9 cellular contexts compared by ENCODE assay signal in the genomic region with DNA sequence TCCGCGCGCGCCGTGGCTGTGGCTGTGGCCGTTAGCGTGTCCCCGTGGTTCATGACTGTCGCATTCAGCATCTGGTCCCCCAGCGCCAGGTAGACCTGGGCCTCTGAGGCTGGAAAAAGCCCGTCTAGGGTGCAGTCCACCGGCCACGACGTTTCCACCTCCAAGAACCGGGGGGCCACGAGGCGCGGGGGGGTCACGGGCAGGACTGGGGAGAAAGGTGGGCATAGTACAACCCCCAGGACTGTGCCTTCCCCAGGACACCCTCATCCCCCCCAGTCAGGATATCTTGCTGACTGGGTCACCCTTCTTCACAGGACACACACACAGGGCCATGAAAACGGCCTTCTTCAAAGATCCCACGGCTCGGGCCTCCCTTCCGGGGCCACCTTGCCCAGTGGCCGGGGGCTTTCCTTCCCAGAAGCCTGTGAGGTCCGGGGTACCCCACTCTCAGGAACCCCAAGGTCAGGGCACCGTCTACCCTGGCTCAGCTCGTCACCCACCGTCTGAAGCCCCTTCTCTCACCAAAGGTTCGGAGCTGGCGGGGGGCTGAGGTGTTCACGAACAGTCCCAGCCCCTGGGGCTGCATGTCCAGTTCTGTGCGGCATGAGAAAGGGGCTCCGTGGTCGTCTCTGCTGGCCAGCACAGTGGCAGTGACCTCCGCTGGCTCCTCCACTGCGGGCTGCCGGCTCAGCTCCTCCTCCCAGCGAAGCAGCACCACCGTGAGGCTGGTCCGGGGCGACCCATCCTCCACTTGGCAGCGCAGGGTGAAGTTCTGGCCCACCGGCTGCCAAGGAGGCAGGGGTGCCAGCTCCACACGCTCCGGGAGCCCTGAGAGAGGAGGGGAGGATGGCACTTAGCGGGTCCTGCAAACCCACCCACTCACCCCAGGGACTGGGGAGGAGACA. TPM values are rescaled to one million over a fixed set of nuclear protein-coding genes. Genes with fewer than 3 reads are reported as not detected.
DNase-seq lines count a peak whose midpoint lies in the region; ATAC-seq, FAIRE-seq and TF ChIP-seq lines count a peak whose summit lies in the region.
"Had no signal": no experiment of that assay in that cellular context is flagged by ENCODE, and none has a peak within 500 bp of the region (broad histone marks: within the 10 kb centered on the region; RNA-seq: fewer than 3 reads in every experiment).

No MANE protein-coding gene starts in this region.

- H3K9ac ChIP-seq in K562 (ENCODE audit: insufficient read depth in 1 of 2, low read depth in 2 of 2, low read length in 2 of 2) = peak overlapping the region; percentile 51 to 99
- no peak overlapping the region for H3K9ac ChIP-seq in iPS-20b (ENCODE audit: low read depth, low read length)

- intact Hi-C loops in K562 (cut with micrococcal nuclease) = loop anchor here (2.0 kb wide), 2 partner anchors 45 to 53 kb away; partner anchors contain the start of gene TYK2

- ATAC-seq in K562 = no peak
- no peak for ATAC-seq in stimulated activated memory B cell treated with anti-CD40 and anti-IgM and Interleukin-4, amounts not matched to agents 10 μg/mL and 1 μg/mL and 100 μg/mL, for 72 hours
- ATAC-seq: naive thymus-derived CD8-positive, alpha-beta T cell had no signal

- POLR2A ChIA-PET in HEK293 (lab: Yijun Ruan, JAX) = interaction anchor here (0.8 to 2.9 kb wide), 6 partner anchors 8 to 76 kb away, joined by 3 to 32 read pairs (median 9); partner anchors contain the start of gene TYK2
- POLR2A ChIA-PET in K562 (lab: Yijun Ruan, JAX) = interaction anchor here (0.5 to 3.9 kb wide), 7 partner anchors 9 to 46 kb away, joined by 3 to 29 read pairs (median 9); partner anchors contain the start of genes ICAM5 and TYK2

- H3K4me2 ChIP-seq in K562 (ENCODE audit: insufficient read depth, low read length) = peak overlapping the region; percentile 92

- H3K27me3 Mint-ChIP-seq in stimulated activated memory B cell treated with anti-CD40 and anti-IgM and Interleukin-4, amounts not matched to agents 10 μg/mL and 1 μg/mL and 100 μg/mL, for 72 hours = no peaks in the 10 kb centered on the region
- H3K27me3 Mint-ChIP-seq: naive thymus-derived CD8-positive, alpha-beta T cell had no signal

- WGBS in K562 (ENCODE audit: insufficient coverage, low coverage, missing lambda C conversion rate) = 33% methylated on average over 36 of the region's 46 CpGs

- no peak for FAIRE-seq in K562 (lab: Jason Lieb, UNC)

- in situ Hi-C loops in K562 (cut with MboI) = no loop called here

- H3K9me3 Mint-ChIP-seq in stimulated activated memory B cell treated with anti-CD40 and anti-IgM and Interleukin-4, amounts not matched to agents 10 μg/mL and 1 μg/mL and 100 μg/mL, for 72 hours = no peaks in the 10 kb centered on the region
- H3K9me3 Mint-ChIP-seq: naive thymus-derived CD8-positive, alpha-beta T cell had no signal

- H3K27me3 ChIP-seq in K562 (ENCODE audit: control insufficient read depth in 2 of 2, insufficient read depth in 2 of 2, low read length in 2 of 2) (no peaks in the 10 kb centered on the region), iPS-20b (ENCODE audit: insufficient read depth, low read length) (peaks cover 8% of the 10 kb centered on the region)

- peaks cover 50% of the 10 kb centered on the region for H3K79me2 ChIP-seq in K562 (ENCODE audit: control insufficient read depth, insufficient read depth, low read length)

- H3K4me3 ChIP-seq in HEK293 (ENCODE audit: low read depth, low read length) (peak overlapping the region; percentile 20), K562 (peak overlapping the region; percentile 93), iPS-20b (ENCODE audit: low read length) (peak overlapping the region; percentile 98; the same call in 1 of the 2 replicates)

- TF ChIP-seq POLR2A in K562 (conservative IDR thresholded peaks at IDR 0.05) = no peak

- H3K4me1 ChIP-seq in HEK293 (ENCODE audit: control insufficient read depth, insufficient read depth, low read length) = no peaks in the 10 kb centered on the region
- H3K4me1 ChIP-seq in K562 (replicated peaks in 1 of 2; ENCODE audit: control insufficient read depth in 2 of 2, insufficient read depth in 2 of 2, low read length in 2 of 2) = peaks cover 15 to 44% of the 10 kb centered on the region in 2 experiments; a peak in 4 of 5 replicates
- H3K4me1 ChIP-seq in iPS-20b (ENCODE audit: insufficient read depth, low read length) = peaks cover 12% of the 10 kb centered on the region; the same call in 1 of the 2 replicates

- no peak; the same call in 1 of the 2 replicates for TF ChIP-seq CTCF in HEK293 (tag by site-specific recombination; IDR thresholded peaks at IDR 0.05)
- peak in 2 of 3 experiments; percentile 32 to 37; a peak in 4 of 6 replicates for TF ChIP-seq CTCF in K562 (IDR thresholded peaks at IDR 0.05 in 2 of 3, conservative IDR thresholded peaks at IDR 0.05 in 1 of 3; ENCODE audit: insufficient read depth in 2 of 3, low read depth in 1 of 3, low read length in 3 of 3)

- no TSS peak for BruUV-seq in K562 (replicated peaks; lab: Mats Ljungman, UMichigan)

- H3K4me1 Mint-ChIP-seq in stimulated activated memory B cell treated with anti-CD40 and anti-IgM and Interleukin-4, amounts not matched to agents 10 μg/mL and 1 μg/mL and 100 μg/mL, for 72 hours = peaks cover 58% of the 10 kb centered on the region

- no peaks in the 10 kb centered on the region for H3K9me3 ChIP-seq in HEK293 (ENCODE audit: control insufficient read depth, insufficient read depth, low read depth, low read length)
- H3K9me3 ChIP-seq in K562 (replicated peaks; ENCODE audit: control insufficient read depth, insufficient read depth, low read depth, low read length) = no peaks in the 10 kb centered on the region
- H3K9me3 ChIP-seq in iPS-20b (ENCODE audit: insufficient read depth, low read depth, low read length) = no peaks in the 10 kb centered on the region

- DNase-seq in K562 (ENCODE audit: extremely low read depth in 1 of 4, low spot score in 3 of 4) (no peak), NCI-H226 (no peak), putamen (ENCODE audit: low spot score) (no peak), glomerular visceral epithelial cell (ENCODE audit: extremely low spot score) (no peak)
- no peak for DNase-seq in activated T-cell treated with anti-CD3 and anti-CD28 coated beads, Interleukin-2, amount 50 U/mL, for 1 hour

- H3K36me3 Mint-ChIP-seq in stimulated activated memory B cell treated with anti-CD40 and anti-IgM and Interleukin-4, amounts not matched to agents 10 μg/mL and 1 μg/mL and 100 μg/mL, for 72 hours = peaks cover 20% of the 10 kb centered on the region

- peak overlapping the region; percentile 24 for H3K27ac Mint-ChIP-seq in stimulated activated memory B cell treated with anti-CD40 and anti-IgM and Interleukin-4, amounts not matched to agents 10 μg/mL and 1 μg/mL and 100 μg/mL, for 72 hours

- H3K27ac ChIP-seq in HEK293 (ENCODE audit: extremely low read depth, low read depth, low read length) (no peak overlapping the region), K562 (ENCODE audit: extremely low read depth, low read depth, low read length) (peak overlapping the region; percentile 45; the same call in 2 of the 3 replicates), iPS-20b (ENCODE audit: low read length) (no peak overlapping the region)

- H3K36me3 ChIP-seq in HEK293 (ENCODE audit: control insufficient read depth in 2 of 2, insufficient read depth in 1 of 2, low read length in 2 of 2) = peaks cover 0 to 15% of the 10 kb centered on the region in 2 experiments; a peak in 1 of 3 replicates
- H3K36me3 ChIP-seq in K562 (ENCODE audit: control insufficient read depth, insufficient read depth, low read length) = peaks cover 18% of the 10 kb centered on the region
- H3K36me3 ChIP-seq in iPS-20b (ENCODE audit: insufficient read depth, low read depth, low read length) = peaks cover 10% of the 10 kb centered on the region

- peak overlapping the region; percentile 18 for H3K4me3 Mint-ChIP-seq in stimulated activated memory B cell treated with anti-CD40 and anti-IgM and Interleukin-4, amounts not matched to agents 10 μg/mL and 1 μg/mL and 100 μg/mL, for 72 hours

- H3K9me1 ChIP-seq in K562 (ENCODE audit: control insufficient read depth, insufficient read depth, low read length) = no peaks in the 10 kb centered on the region

- CTCF ChIA-PET in HEK293 (lab: Yijun Ruan, JAX) = interaction anchor here (0.6 to 2.8 kb wide), 7 partner anchors 10 to 165 kb away, joined by 3 to 12 read pairs (median 4); no protein-coding TSS in a partner anchor
- CTCF ChIA-PET in K562 (lab: Yijun Ruan, JAX; ENCODE audit: low intra/inter-chr PET ratio) = no interaction called here

- TF ChIP-seq EP300 in K562 (IDR thresholded peaks at IDR 0.05; ENCODE audit: low read length) = no peak

- peak overlapping the region; percentile 81 for H2AFZ ChIP-seq in K562 (ENCODE audit: low read depth, low read length)

- H4K20me1 ChIP-seq in K562 (replicated peaks; ENCODE audit: control insufficient read depth, insufficient read depth, low read length) = peaks cover 10% of the 10 kb centered on the region; the same call in 1 of the 2 replicates

- no peak; a peak in 1 of 4 replicates for TF ChIP-seq RAD21 in K562 (CRISPR knock-in tag; conservative IDR thresholded peaks at IDR 0.05 in 1 of 2, IDR thresholded peaks at IDR 0.05 in 1 of 2)

RNA-seq across cellular contexts. Expression of gene RAVER1, which starts 2.1 kb away (rescaled TPM):
- 30.5 and 66.0 TPM in 2 replicates for total RNA-seq in K562 (2011; cell fraction: chromatin; rRNA removed; ENCODE audit: low replicate concordance)
- 39.2 and 46.7 TPM in 2 replicates for total RNA-seq in K562 (2011; cell fraction: nucleolus; rRNA removed)
- 28.3 and 42.4 TPM in 2 replicates for total RNA-seq in K562 (2011; cell fraction: nucleoplasm; rRNA removed)
- total RNA-seq in K562 (2014; rRNA removed) (30.1 and 45.1 TPM in 2 replicates), K562 (2014; rRNA removed; fragmentation: Illumina TruSeq; extraction: Trizol) (2.3 and 2.8 TPM in 2 replicates), K562 (2015; rRNA removed; fragmentation: Illumina TruSeq; extraction: Trizol) (7.0 and 9.3 TPM in 2 replicates), K562 (2021) (112 and 113 TPM in 2 replicates)
- polyA plus RNA-seq in K562 (2011; rRNA removed) (2.4 and 4.9 TPM in 2 replicates), K562 (2014; fragmentation: Illumina TruSeq; extraction: Trizol) (9.3 and 36.7 TPM in 2 replicates), K562 (2014; fragmentation: Nextera tagmentation; extraction: Ambion mirVana) (under 1 TPM; 0.06 to 0.08 TPM), K562 (2014; rRNA removed) (24.6 and 29.2 TPM in 2 replicates)
- 3.4 and 9.5 TPM in 2 replicates for polyA plus RNA-seq in K562 (2011; cell fraction: cytosol; rRNA removed)
- 22.5 and 41.1 TPM in 2 replicates for polyA plus RNA-seq in K562 (2011; cell fraction: nucleus; rRNA removed)
- polyA plus RNA-seq in K562 (2012) = 39.6 and 39.8 TPM in 2 replicates
- polyA minus RNA-seq in K562 (2011; rRNA and poly(A)+ RNA removed) = 5.8 and 8.6 TPM in 2 replicates
- 41.5 and 55.1 TPM in 2 replicates for polyA minus RNA-seq in K562 (2011; cell fraction: cytosol; rRNA and poly(A)+ RNA removed)
- 14.7 and 15.3 TPM in 2 replicates for polyA minus RNA-seq in K562 (2011; cell fraction: nucleus; rRNA and poly(A)+ RNA removed)

RNA-seq across cellular contexts. Expression of gene ICAM3, which starts 4.0 kb away (rescaled TPM):
- 3.1 and 13.6 TPM in 2 replicates for total RNA-seq in K562 (2011; cell fraction: chromatin; rRNA removed; ENCODE audit: low replicate concordance)
- 13.3 and 15.5 TPM in 2 replicates for total RNA-seq in K562 (2011; cell fraction: nucleolus; rRNA removed)
- total RNA-seq in K562 (2011; cell fraction: nucleoplasm; rRNA removed) = 8.9 and 10.7 TPM in 2 replicates
- total RNA-seq in K562 (2014; rRNA removed) (28.6 and 33.1 TPM in 2 replicates), K562 (2014; rRNA removed; fragmentation: Illumina TruSeq; extraction: Trizol) (12.0 and 21.3 TPM in 2 replicates), K562 (2015; rRNA removed; fragmentation: Illumina TruSeq; extraction: Trizol) (27.8 TPM in 2 replicates), K562 (2021) (39.5 and 42.2 TPM in 2 replicates)
- polyA plus RNA-seq in K562 (2011; rRNA removed) (24.2 and 25.2 TPM in 2 replicates), K562 (2014; fragmentation: Illumina TruSeq; extraction: Trizol) (21.4 and 22.2 TPM in 2 replicates), K562 (2014; fragmentation: Nextera tagmentation; extraction: Ambion mirVana) (10 to 100 TPM in 1 of 2 experiments, 1 to 10 TPM in 1; 6.5 to 10.8 TPM), K562 (2014; rRNA removed) (29.7 and 31.1 TPM in 2 replicates)
- 24.7 and 48.2 TPM in 2 replicates for polyA plus RNA-seq in K562 (2011; cell fraction: cytosol; rRNA removed)
- polyA plus RNA-seq in K562 (2011; cell fraction: nucleus; rRNA removed) = 13.6 and 14.4 TPM in 2 replicates
- polyA plus RNA-seq in K562 (2012) = 15.9 and 42.8 TPM in 2 replicates
- 8.3 and 11.0 TPM in 2 replicates for polyA minus RNA-seq in K562 (2011; rRNA and poly(A)+ RNA removed)
- 18.0 and 18.9 TPM in 2 replicates for polyA minus RNA-seq in K562 (2011; cell fraction: cytosol; rRNA and poly(A)+ RNA removed)
- 4.7 and 5.1 TPM in 2 replicates for polyA minus RNA-seq in K562 (2011; cell fraction: nucleus; rRNA and poly(A)+ RNA removed)

RNA-seq across cellular contexts. Expression of gene FDX2, which starts 19.6 kb away (rescaled TPM):
- 10.6 and 53.0 TPM in 2 replicates for total RNA-seq in K562 (2011; cell fraction: chromatin; rRNA removed; ENCODE audit: low replicate concordance)
- total RNA-seq in K562 (2011; cell fraction: nucleolus; rRNA removed) = 44.7 and 46.7 TPM in 2 replicates
- 24.2 and 28.0 TPM in 2 replicates for total RNA-seq in K562 (2011; cell fraction: nucleoplasm; rRNA removed)
- total RNA-seq in K562 (2014; rRNA removed) = 47.0 and 59.4 TPM in 2 replicates
- total RNA-seq in K562 (2014; rRNA removed; fragmentation: Illumina TruSeq; extraction: Trizol) = 9.7 and 15.9 TPM in 2 replicates
- total RNA-seq in K562 (2015; rRNA removed; fragmentation: Illumina TruSeq; extraction: Trizol) = 28.9 and 29.7 TPM in 2 replicates
- 34.8 and 36.8 TPM in 2 replicates for total RNA-seq in K562 (2021)
- polyA plus RNA-seq in K562 (2011; rRNA removed) = 22.3 and 33.3 TPM in 2 replicates
- polyA plus RNA-seq in K562 (2011; cell fraction: cytosol; rRNA removed) = 47.1 and 82.4 TPM in 2 replicates
- polyA plus RNA-seq in K562 (2011; cell fraction: nucleus; rRNA removed) = 33.5 and 61.9 TPM in 2 replicates
- polyA plus RNA-seq in K562 (2012) = 27.6 and 42.2 TPM in 2 replicates
- polyA plus RNA-seq in K562 (2014; fragmentation: Illumina TruSeq; extraction: Trizol) = 47.2 and 55.3 TPM in 2 replicates
- 1 to 10 TPM; 2.5 to 5.8 TPM for polyA plus RNA-seq in K562 (2014; fragmentation: Nextera tagmentation; extraction: Ambion mirVana)
- polyA plus RNA-seq in K562 (2014; rRNA removed) = 49.2 and 49.8 TPM in 2 replicates
- 4.9 and 9.2 TPM in 2 replicates for polyA minus RNA-seq in K562 (2011; rRNA and poly(A)+ RNA removed)
- 14.3 and 14.5 TPM in 2 replicates for polyA minus RNA-seq in K562 (2011; cell fraction: cytosol; rRNA and poly(A)+ RNA removed)
- 5.3 and 9.6 TPM in 2 replicates for polyA minus RNA-seq in K562 (2011; cell fraction: nucleus; rRNA and poly(A)+ RNA removed)

RNA-seq across cellular contexts. Expression of gene ZGLP1, which starts 25.8 kb away (rescaled TPM):
- 4.3 and 14.7 TPM in 2 replicates for total RNA-seq in K562 (2011; cell fraction: chromatin; rRNA removed; ENCODE audit: low replicate concordance)
- total RNA-seq in K562 (2011; cell fraction: nucleolus; rRNA removed) = 8.3 and 10.8 TPM in 2 replicates
- total RNA-seq in K562 (2011; cell fraction: nucleoplasm; rRNA removed) = 5.3 and 6.4 TPM in 2 replicates
- total RNA-seq in K562 (2014; rRNA removed) (2.7 and 3.0 TPM in 2 replicates), K562 (2014; rRNA removed; fragmentation: Illumina TruSeq; extraction: Trizol) (0.64 and 0.69 TPM in 2 replicates), K562 (2015; rRNA removed; fragmentation: Illumina TruSeq; extraction: Trizol) (2.7 and 2.9 TPM in 2 replicates), K562 (2021) (3.3 and 5.8 TPM in 2 replicates)
- polyA plus RNA-seq in K562 (2011; rRNA removed) (2.2 and 3.2 TPM in 2 replicates), K562 (2014; fragmentation: Illumina TruSeq; extraction: Trizol) (1.5 and 1.9 TPM in 2 replicates), K562 (2014; fragmentation: Nextera tagmentation; extraction: Ambion mirVana) (under 1 TPM; 0.24 to 0.56 TPM), K562 (2014; rRNA removed) (4.5 and 5.1 TPM in 2 replicates)
- polyA plus RNA-seq in K562 (2011; cell fraction: cytosol; rRNA removed) = 2.2 and 3.4 TPM in 2 replicates
- polyA plus RNA-seq in K562 (2011; cell fraction: nucleus; rRNA removed) = 9.0 and 17.2 TPM in 2 replicates
- 3.3 and 8.0 TPM in 2 replicates for polyA plus RNA-seq in K562 (2012)
- polyA minus RNA-seq in K562 (2011; rRNA and poly(A)+ RNA removed) = 0.18 and 0.39 TPM in 2 replicates
- polyA minus RNA-seq in K562 (2011; cell fraction: cytosol; rRNA and poly(A)+ RNA removed) = 1.0 and 2.0 TPM in 2 replicates
- 1.1 and 1.3 TPM in 2 replicates for polyA minus RNA-seq in K562 (2011; cell fraction: nucleus; rRNA and poly(A)+ RNA removed)

RNA-seq across cellular contexts. Expression of gene TYK2, which starts 45.0 kb away (rescaled TPM):
- total RNA-seq in K562 (2011; cell fraction: chromatin; rRNA removed; ENCODE audit: low replicate concordance) = 364 and 893 TPM in 2 replicates
- total RNA-seq in K562 (2011; cell fraction: nucleolus; rRNA removed) = 386 and 391 TPM in 2 replicates
- 314 and 336 TPM in 2 replicates for total RNA-seq in K562 (2011; cell fraction: nucleoplasm; rRNA removed)
- 132 and 147 TPM in 2 replicates for total RNA-seq in K562 (2014; rRNA removed)
- total RNA-seq in K562 (2014; rRNA removed; fragmentation: Illumina TruSeq; extraction: Trizol) = 56.6 and 57.5 TPM in 2 replicates
- 85.0 and 85.9 TPM in 2 replicates for total RNA-seq in K562 (2015; rRNA removed; fragmentation: Illumina TruSeq; extraction: Trizol)
- total RNA-seq in K562 (2021) = 123 and 144 TPM in 2 replicates
- polyA plus RNA-seq in K562 (2011; rRNA removed) = 51.9 and 75.4 TPM in 2 replicates
- 57.5 and 76.1 TPM in 2 replicates for polyA plus RNA-seq in K562 (2011; cell fraction: cytosol; rRNA removed)
- 548 and 794 TPM in 2 replicates for polyA plus RNA-seq in K562 (2011; cell fraction: nucleus; rRNA removed)
- 111 and 155 TPM in 2 replicates for polyA plus RNA-seq in K562 (2012)
- 125 and 126 TPM in 2 replicates for polyA plus RNA-seq in K562 (2014; fragmentation: Illumina TruSeq; extraction: Trizol)
- polyA plus RNA-seq in K562 (2014; fragmentation: Nextera tagmentation; extraction: Ambion mirVana) = 10 to 100 TPM; 15.0 to 19.9 TPM
- polyA plus RNA-seq in K562 (2014; rRNA removed) = 174 and 182 TPM in 2 replicates
- polyA minus RNA-seq in K562 (2011; rRNA and poly(A)+ RNA removed) = 14.0 and 30.4 TPM in 2 replicates
- polyA minus RNA-seq in K562 (2011; cell fraction: cytosol; rRNA and poly(A)+ RNA removed) = 50.7 and 53.3 TPM in 2 replicates
- polyA minus RNA-seq in K562 (2011; cell fraction: nucleus; rRNA and poly(A)+ RNA removed) = 55.5 and 67.1 TPM in 2 replicates

Comparison
In these comparisons a context has a peak if more than half of its experiments do, and no peak if none do; other contexts are left out.
1. H3K4me3 ChIP-seq: peak in every context shown above with its lines; median percentile 98 in iPS-20b; 93 in K562; 20 in HEK293.
2. Of the 44 proteins assayed by ChIP-seq in both K562 and HEK293: peak only in K562: CTCF and ZNF121; only in HEK293: none; in both: none; in neither: 42.